In the genomic region with DNA sequence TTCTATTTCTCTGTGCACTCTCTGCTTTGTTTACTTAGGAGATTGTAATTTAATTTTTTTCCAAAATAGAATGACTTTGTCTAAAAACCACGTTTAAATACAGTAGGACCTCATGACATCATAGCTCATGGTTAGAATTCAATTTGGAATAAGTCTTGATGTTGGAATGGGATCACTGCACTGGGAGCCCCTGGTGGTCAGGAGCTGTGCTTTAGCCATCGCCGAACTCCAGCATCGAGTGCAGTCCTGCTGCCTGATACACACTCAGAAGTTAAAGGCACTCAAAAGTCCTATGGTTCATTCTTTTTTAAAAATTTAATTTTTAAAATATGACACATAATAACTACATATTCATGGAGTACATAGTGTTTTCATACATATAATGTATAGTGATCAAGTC, we compare ENCODE assay signal across 15 cellular contexts.
"Had no signal": no experiment of that assay in that cellular context is flagged by ENCODE, and none has a peak within 500 bp of the region (broad histone marks: within the 10 kb centered on the region; RNA-seq: fewer than 3 reads in every experiment).

No MANE protein-coding gene starts in this region.

- H3K27me3 ChIP-seq: adrenal gland, foreskin keratinocyte, hepatocyte, thyroid gland had no signal

- ATAC-seq: activated CD4-positive, alpha-beta T cell treated with anti-CD3 and anti-CD28 coated beads for 36 hours; activated naive CD4-positive, alpha-beta T cell treated with anti-CD3 and anti-CD28 coated beads, Interleukin-2, amount 50 U/mL, for 72 hours; effector memory CD8-positive, alpha-beta T cell; foreskin keratinocyte; natural killer cell had no signal

- H3K36me3 Mint-ChIP-seq: activated naive CD4-positive, alpha-beta T cell treated with anti-CD3 and anti-CD28 coated beads, Interleukin-2, amount 50 U/mL, for 72 hours; natural killer cell had no signal

- H3K27ac ChIP-seq: adrenal gland, epithelial cell of prostate, foreskin keratinocyte, hepatocyte, parathyroid adenoma, thyroid gland had no signal

- H3K9ac ChIP-seq: parathyroid adenoma had no signal

- H3K4me1 Mint-ChIP-seq: activated CD4-positive, alpha-beta T cell treated with anti-CD3 and anti-CD28 coated beads for 36 hours; natural killer cell had no signal

- H3K4me2 ChIP-seq: hepatocyte had no signal

- H3K4me3 Mint-ChIP-seq: activated CD4-positive, alpha-beta T cell treated with anti-CD3 and anti-CD28 coated beads for 36 hours; effector memory CD8-positive, alpha-beta T cell; natural killer cell; T-helper 1 cell treated with Interleukin-12 subunit alpha and Interleukin-12 subunit beta and Interleukin-4 antibody, amounts not matched to agents 30 μg/mL and 1 μg/mL, for 36 hours had no signal

- DNase-seq: activated CD4-positive, alpha-beta T cell treated with anti-CD3 and anti-CD28 coated beads for 36 hours; activated CD4-positive, alpha-beta T cell treated with anti-CD3 and anti-CD28 coated beads, Interleukin-2, amount 50 U/mL, for 48 hours; activated gamma-delta T cell; adrenal gland; effector memory CD8-positive, alpha-beta T cell; foreskin keratinocyte; mesendoderm; natural killer cell; stimulated activated naive CD4-positive, alpha-beta T cell; thyroid gland had no signal

- H3K4me1 ChIP-seq: adrenal gland, foreskin keratinocyte, parathyroid adenoma, thyroid gland had no signal

- H3K27ac Mint-ChIP-seq: activated CD4-positive, alpha-beta T cell treated with anti-CD3 and anti-CD28 coated beads for 36 hours; activated naive CD4-positive, alpha-beta T cell treated with anti-CD3 and anti-CD28 coated beads, Interleukin-2, amount 50 U/mL, for 72 hours; effector memory CD8-positive, alpha-beta T cell; natural killer cell; T-helper 1 cell treated with Interleukin-12 subunit alpha and Interleukin-12 subunit beta and Interleukin-4 antibody, amounts not matched to agents 30 μg/mL and 1 μg/mL, for 36 hours had no signal

- H3K79me2 ChIP-seq: hepatocyte, parathyroid adenoma had no signal

- H3K9me3 Mint-ChIP-seq: activated naive CD4-positive, alpha-beta T cell treated with anti-CD3 and anti-CD28 coated beads, Interleukin-2, amount 50 U/mL, for 72 hours; effector memory CD8-positive, alpha-beta T cell; natural killer cell; T-helper 1 cell treated with Interleukin-12 subunit alpha and Interleukin-12 subunit beta and Interleukin-4 antibody, amounts not matched to agents 30 μg/mL and 1 μg/mL, for 36 hours had no signal

- H3K4me3 ChIP-seq: adrenal gland, hepatocyte, thyroid gland had no signal

- H2AFZ ChIP-seq: hepatocyte, parathyroid adenoma had no signal
